14 cellular contexts compared by ENCODE assay signal in genomic region chr15:63362873-63363272, GRCh38. TPM values are rescaled to one million over a fixed set of nuclear protein-coding genes. Genes with fewer than 3 reads are reported as not detected.
A peak's percentile ranks its signal among the peaks of the same experiment; 100 is the strongest.
DNase-seq lines count a peak whose midpoint lies in the region; ATAC-seq, FAIRE-seq and TF ChIP-seq lines count a peak whose summit lies in the region.
"Had no signal": no experiment of that assay in that cellular context is flagged by ENCODE, and none has a peak within 500 bp of the region (broad histone marks: within the 10 kb centered on the region; RNA-seq: fewer than 3 reads in every experiment).

No MANE protein-coding gene starts in this region.

- no peak overlapping the region for H3K4me3 ChIP-seq in K562
- no peak overlapping the region for H3K4me3 ChIP-seq in transverse colon
- no peak overlapping the region for H3K4me3 ChIP-seq in prostate gland
- H3K4me3 ChIP-seq: SJCRH30 had no signal

- H3K79me2 ChIP-seq in K562 (ENCODE audit: control insufficient read depth, insufficient read depth, low read length): no peaks in the 10 kb centered on the region

- DNase-seq in GM12891 (ENCODE audit: insufficient read length, low spot score): no peak
- DNase-seq in NOMO-1 treated with DMSO at 0.1 percent for 48 hours (lab: John Stamatoyannopoulos, UW; ENCODE audit: unreplicated experiment): peak; percentile 46
- no peak for DNase-seq in K562 (ENCODE audit: extremely low read depth in 1 of 4, low spot score in 3 of 4)
- no peak for DNase-seq in transverse colon
- DNase-seq in prostate gland (ENCODE audit: low spot score): no peak
- DNase-seq in GM10266 (ENCODE audit: extremely low spot score): no peak
- DNase-seq: CD4-positive, CD25-positive, alpha-beta regulatory T cell; EL; NCI-H1092; NCI-H2081; SJCRH30; SW 1271 had no signal

- H3K27ac ChIP-seq in K562 (ENCODE audit: extremely low read depth, low read depth, low read length) (no peak overlapping the region), transverse colon (peak overlapping the region; percentile 35 to 65 (median 53)), prostate gland (no peak overlapping the region)
- H3K27ac ChIP-seq: SJCRH30 had no signal

- H3K9me3 ChIP-seq in K562 (replicated peaks; ENCODE audit: control insufficient read depth, insufficient read depth, low read depth, low read length) (no peaks in the 10 kb centered on the region), transverse colon (no peaks in the 10 kb centered on the region), prostate gland (no peaks in the 10 kb centered on the region)
- H3K9me3 ChIP-seq: SJCRH30 had no signal

- no peaks in the 10 kb centered on the region for H3K27me3 ChIP-seq in K562 (ENCODE audit: control insufficient read depth in 2 of 2, insufficient read depth in 2 of 2, low read length in 2 of 2)
- H3K27me3 ChIP-seq in transverse colon: no peaks in the 10 kb centered on the region
- H3K27me3 ChIP-seq in prostate gland (replicated peaks; ENCODE audit: insufficient read depth): no peaks in the 10 kb centered on the region
- H3K27me3 ChIP-seq: SJCRH30 had no signal

- TF ChIP-seq POLR2A in GM12891 (IDR thresholded peaks at IDR 0.05; ENCODE audit: low read depth, low read length) (no peak), K562 (conservative IDR thresholded peaks at IDR 0.05) (no peak), transverse colon (IDR thresholded peaks at IDR 0.05) (no peak), prostate gland (IDR thresholded peaks at IDR 0.05) (no peak), GM18505 (IDR thresholded peaks at IDR 0.05; ENCODE audit: borderline replicate concordance, extremely low read depth, insufficient read depth, insufficient read length) (no peak)

- H2AFZ ChIP-seq in K562 (ENCODE audit: low read depth, low read length): peak overlapping the region; percentile 68; the same call in 1 of the 2 replicates

- FAIRE-seq in GM12891 (lab: Jason Lieb, UNC) (peak; percentile 13), K562 (lab: Jason Lieb, UNC) (no peak)
- FAIRE-seq: HepG2 had no signal

- no peak for TF ChIP-seq RAD21 in K562 (CRISPR knock-in tag; conservative IDR thresholded peaks at IDR 0.05 in 1 of 2, IDR thresholded peaks at IDR 0.05 in 1 of 2)

- 55% methylated on average over 8 of the region's 8 CpGs for WGBS in K562 (ENCODE audit: insufficient coverage, low coverage, missing lambda C conversion rate)
- WGBS in transverse colon (ENCODE audit: low coverage in 1 of 2), 2 donors: 83 to 93% methylated on average over 7 to 8 of the region's 8 CpGs
- WGBS in prostate gland: 91% methylated on average over 8 of the region's 8 CpGs

- H3K9me1 ChIP-seq in K562 (ENCODE audit: control insufficient read depth, insufficient read depth, low read length): no peaks in the 10 kb centered on the region

- H3K4me2 ChIP-seq in K562 (ENCODE audit: insufficient read depth, low read length): peak overlapping the region; percentile 50; the same call in 1 of the 2 replicates

- ATAC-seq in K562: no peak
- no peak for ATAC-seq in GM18505 (IDR thresholded peaks at IDR 0.05; ENCODE audit: unreplicated experiment)
- ATAC-seq: HepG2 had no signal

- TF ChIP-seq CTCF in K562 (IDR thresholded peaks at IDR 0.05 in 2 of 3, conservative IDR thresholded peaks at IDR 0.05 in 1 of 3; ENCODE audit: insufficient read depth in 2 of 3, low read depth in 1 of 3, low read length in 3 of 3) (no peak), transverse colon (IDR thresholded peaks at IDR 0.05) (no peak), prostate gland (IDR thresholded peaks at IDR 0.05) (no peak), GM10266 (IDR thresholded peaks at IDR 0.05; ENCODE audit: control insufficient read depth, insufficient read depth, low read depth, missing control alignments) (no peak)

- H3K36me3 ChIP-seq in K562 (ENCODE audit: control insufficient read depth, insufficient read depth, low read length) (no peaks in the 10 kb centered on the region), transverse colon (no peaks in the 10 kb centered on the region), prostate gland (no peaks in the 10 kb centered on the region)
- H3K36me3 ChIP-seq: SJCRH30 had no signal

- in situ Hi-C loops in K562 (cut with MboI): no loop called here
- in situ Hi-C loops in transverse colon (cut with MboI; ENCODE audit: low pct_ligation_motif_present in 1 of 4, low pct_unique_long_range_greater_than_20kb in 1 of 4, low sequenced_read_pairs in 3 of 4): no loop called here

- H3K9ac ChIP-seq in K562 (ENCODE audit: insufficient read depth in 1 of 2, low read depth in 2 of 2, low read length in 2 of 2): no peak overlapping the region; a peak in 1 of 4 replicates

- BruUV-seq in K562 (replicated peaks; lab: Mats Ljungman, UMichigan): no TSS peak

- H3K4me1 ChIP-seq in K562 (replicated peaks in 1 of 2; ENCODE audit: control insufficient read depth in 2 of 2, insufficient read depth in 2 of 2, low read length in 2 of 2): peaks cover 24 to 38% of the 10 kb centered on the region in 2 experiments
- H3K4me1 ChIP-seq in transverse colon: peaks cover 12 to 83% (median 55%) of the 10 kb centered on the region in 4 donors
- H3K4me1 ChIP-seq in prostate gland (replicated peaks): no peaks in the 10 kb centered on the region

- POLR2A ChIA-PET in K562 (lab: Yijun Ruan, JAX): interaction anchor here (0.6 to 2.0 kb wide), 7 partner anchors 9 to 603 kb away, joined by 3 to 9 read pairs (median 3); no protein-coding TSS in a partner anchor

- no peaks in the 10 kb centered on the region for H4K20me1 ChIP-seq in K562 (replicated peaks; ENCODE audit: control insufficient read depth, insufficient read depth, low read length)

- no peak for TF ChIP-seq EP300 in K562 (IDR thresholded peaks at IDR 0.05; ENCODE audit: low read length)
- no peak for TF ChIP-seq EP300 in transverse colon (IDR thresholded peaks at IDR 0.05; ENCODE audit: low read depth)

- intact Hi-C loops in K562 (cut with micrococcal nuclease) (no loop called here), transverse colon (cut with DNase I; ENCODE audit: low total_unique reads) (no loop called here), prostate gland (cut with DNase I) (no loop called here)

- CTCF ChIA-PET in K562 (lab: Yijun Ruan, JAX; ENCODE audit: low intra/inter-chr PET ratio): no interaction called here

TF ChIP-seq in GM12891, 5 proteins besides CTCF, POLR2A, EP300 and RAD21:
- TF ChIP-seq PAX5 (IDR thresholded peaks at IDR 0.05; ENCODE audit: insufficient read depth, low read length, severe bottlenecking) (no peak), POLR2AphosphoS5 (IDR thresholded peaks at IDR 0.05; ENCODE audit: low read depth, low read length) (no peak), TAF1 (IDR thresholded peaks at IDR 0.05; ENCODE audit: low read depth, low read length) (no peak), SPI1 (IDR thresholded peaks at IDR 0.05; ENCODE audit: low read depth, low read length) (no peak), POU2F2 (IDR thresholded peaks at IDR 0.05; ENCODE audit: low read depth, low read length) (no peak)
TF ChIP-seq in GM12891: peak in this region for 0.

TF ChIP-seq in K562, 482 proteins besides CTCF, POLR2A, EP300 and RAD21:
- no peak for TF ChIP-seq SNIP1 (IDR thresholded peaks at IDR 0.05; ENCODE audit: low read depth)
- TF ChIP-seq TAF7 (tag; IDR thresholded peaks at IDR 0.05): 0 out of 2 replicates have a peak, but pooled peaks have one; percentile 13

RNA-seq across cellular contexts. Expression of gene CA12, which starts 18.8 kb away (rescaled TPM):
- not detected for polyA plus RNA-seq in GM12891 (2012; ENCODE audit: low read depth, missing spikeins)
- 0.25 and 0.33 TPM in 2 replicates for total RNA-seq in K562 (2011; cell fraction: chromatin; rRNA removed; ENCODE audit: low replicate concordance)
- not detected in 2 replicates for total RNA-seq in K562 (2011; cell fraction: nucleolus; rRNA removed)
- total RNA-seq in K562 (2011; cell fraction: nucleoplasm; rRNA removed): not detected in 2 replicates
- total RNA-seq in K562 (2014; rRNA removed) (0.16 and 0.18 TPM in 2 replicates), K562 (2014; rRNA removed; fragmentation: Illumina TruSeq; extraction: Trizol) (0.07 and 0.13 TPM in 2 replicates), K562 (2015; rRNA removed; fragmentation: Illumina TruSeq; extraction: Trizol) (0.22 and 0.23 TPM in 2 replicates), K562 (2021) (0.07 and 0.09 TPM in 2 replicates), transverse colon (100 to 1,000 TPM; 121 to 392 (median 329) TPM), prostate gland (1 to 10 TPM; 3.0 to 9.5 TPM)
- polyA plus RNA-seq in K562 (2011; rRNA removed) (0.01 and 0.05 TPM in 2 replicates), K562 (2014; fragmentation: Illumina TruSeq; extraction: Trizol) (0.19 and 0.47 TPM in 2 replicates), K562 (2014; fragmentation: Nextera tagmentation; extraction: Ambion mirVana) (under 1 TPM in 1 of 2 experiments, not detected in 1; 0.11 TPM), K562 (2014; rRNA removed) (0.78 and 0.89 TPM in 2 replicates)
- 0.09 TPM in 1 of 2 replicates, not detected in the other for polyA plus RNA-seq in K562 (2011; cell fraction: cytosol; rRNA removed)
- 0.11 and 0.42 TPM in 2 replicates for polyA plus RNA-seq in K562 (2011; cell fraction: nucleus; rRNA removed)
- 0.72 and 5.0 TPM in 2 replicates for polyA plus RNA-seq in K562 (2012)
- 0.04 and 0.12 TPM in 2 replicates for polyA minus RNA-seq in K562 (2011; rRNA and poly(A)+ RNA removed)
- polyA minus RNA-seq in K562 (2011; cell fraction: cytosol; rRNA and poly(A)+ RNA removed): not detected in 2 replicates
- polyA minus RNA-seq in K562 (2011; cell fraction: nucleus; rRNA and poly(A)+ RNA removed): 0.11 TPM in 1 of 2 replicates, not detected in the other
- total RNA-seq: CD4-positive, CD25-positive, alpha-beta regulatory T cell had no signal
- polyA plus RNA-seq: CD4-positive, CD25-positive, alpha-beta regulatory T cell had no signal

Comparison
In these comparisons a context has a peak if more than half of its experiments do, and no peak if none do; other contexts are left out.
1. H3K27ac ChIP-seq: peak in transverse colon (4 of 4); none in K562 (single experiment) and prostate gland (0 of 2).
2. RNA of gene CA12, which starts 18.8 kb away (total RNA-seq): 121 to 392 TPM in transverse colon; 3.0 to 9.5 TPM in prostate gland and 0.07 to 0.33 TPM in K562; every median in the first group is over 10 times any median in the second.